3 cellular contexts compared by ENCODE assay signal in the genomic region with DNA sequence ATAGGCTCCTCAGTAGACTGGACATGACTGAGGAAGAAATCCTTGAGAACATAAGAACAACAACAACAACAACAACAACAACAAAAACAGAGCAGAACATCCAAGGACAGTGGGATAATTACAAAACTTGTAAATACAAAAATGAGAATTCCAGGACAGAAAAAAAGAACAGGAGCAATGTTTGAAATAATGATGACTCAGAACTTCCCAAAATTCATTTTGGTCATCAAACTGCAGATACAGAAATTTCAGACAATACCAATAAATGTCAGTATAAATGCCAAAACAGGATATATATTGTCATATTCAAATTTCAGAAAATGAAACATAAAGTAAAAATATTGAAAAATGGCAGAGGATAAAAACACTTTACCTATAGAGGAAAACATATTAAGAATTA.
TF ChIP-seq lines count a peak whose summit lies in the region.

No MANE protein-coding gene starts in this region.

TF ChIP-seq in HepG2, 621 proteins besides CTCF, POLR2A, EP300 and RAD21 (continues in another document):
- no peak for TF ChIP-seq GLI4 (CRISPR knock-in tag; IDR thresholded peaks at IDR 0.05; ENCODE audit: borderline replicate concordance)
- TF ChIP-seq MAFF (IDR thresholded peaks at IDR 0.05; ENCODE audit: low read depth, low read length) = peak; percentile 57; the same call in 1 of the 2 replicates
- no peak for TF ChIP-seq ZNF549 (CRISPR knock-in tag; IDR thresholded peaks at IDR 0.05)
- TF ChIP-seq, protein P1, sequence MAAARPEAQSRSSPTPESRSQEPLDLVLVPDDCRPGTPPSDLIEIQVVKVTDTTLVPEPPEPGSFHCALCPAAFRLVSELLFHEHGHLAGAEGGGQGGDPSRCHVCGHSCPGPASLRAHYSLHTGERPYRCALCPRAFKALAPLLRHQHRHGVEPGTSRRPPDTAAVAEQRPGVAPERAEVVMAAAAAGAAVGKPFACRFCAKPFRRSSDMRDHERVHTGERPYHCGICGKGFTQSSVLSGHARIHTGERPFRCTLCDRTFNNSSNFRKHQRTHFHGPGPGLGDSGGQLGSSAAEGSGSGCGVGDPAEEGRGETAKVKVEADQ (CRISPR knock-in tag; IDR thresholded peaks at IDR 0.05; ENCODE audit: borderline replicate concordance) = no peak
- TF ChIP-seq, protein P2, sequence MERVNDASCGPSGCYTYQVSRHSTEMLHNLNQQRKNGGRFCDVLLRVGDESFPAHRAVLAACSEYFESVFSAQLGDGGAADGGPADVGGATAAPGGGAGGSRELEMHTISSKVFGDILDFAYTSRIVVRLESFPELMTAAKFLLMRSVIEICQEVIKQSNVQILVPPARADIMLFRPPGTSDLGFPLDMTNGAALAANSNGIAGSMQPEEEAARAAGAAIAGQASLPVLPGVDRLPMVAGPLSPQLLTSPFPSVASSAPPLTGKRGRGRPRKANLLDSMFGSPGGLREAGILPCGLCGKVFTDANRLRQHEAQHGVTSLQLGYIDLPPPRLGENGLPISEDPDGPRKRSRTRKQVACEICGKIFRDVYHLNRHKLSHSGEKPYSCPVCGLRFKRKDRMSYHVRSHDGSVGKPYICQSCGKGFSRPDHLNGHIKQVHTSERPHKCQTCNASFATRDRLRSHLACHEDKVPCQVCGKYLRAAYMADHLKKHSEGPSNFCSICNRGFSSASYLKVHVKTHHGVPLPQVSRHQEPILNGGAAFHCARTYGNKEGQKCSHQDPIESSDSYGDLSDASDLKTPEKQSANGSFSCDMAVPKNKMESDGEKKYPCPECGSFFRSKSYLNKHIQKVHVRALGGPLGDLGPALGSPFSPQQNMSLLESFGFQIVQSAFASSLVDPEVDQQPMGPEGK (CRISPR knock-in tag; IDR thresholded peaks at IDR 0.05) = no peak
- TF ChIP-seq, protein P3, sequence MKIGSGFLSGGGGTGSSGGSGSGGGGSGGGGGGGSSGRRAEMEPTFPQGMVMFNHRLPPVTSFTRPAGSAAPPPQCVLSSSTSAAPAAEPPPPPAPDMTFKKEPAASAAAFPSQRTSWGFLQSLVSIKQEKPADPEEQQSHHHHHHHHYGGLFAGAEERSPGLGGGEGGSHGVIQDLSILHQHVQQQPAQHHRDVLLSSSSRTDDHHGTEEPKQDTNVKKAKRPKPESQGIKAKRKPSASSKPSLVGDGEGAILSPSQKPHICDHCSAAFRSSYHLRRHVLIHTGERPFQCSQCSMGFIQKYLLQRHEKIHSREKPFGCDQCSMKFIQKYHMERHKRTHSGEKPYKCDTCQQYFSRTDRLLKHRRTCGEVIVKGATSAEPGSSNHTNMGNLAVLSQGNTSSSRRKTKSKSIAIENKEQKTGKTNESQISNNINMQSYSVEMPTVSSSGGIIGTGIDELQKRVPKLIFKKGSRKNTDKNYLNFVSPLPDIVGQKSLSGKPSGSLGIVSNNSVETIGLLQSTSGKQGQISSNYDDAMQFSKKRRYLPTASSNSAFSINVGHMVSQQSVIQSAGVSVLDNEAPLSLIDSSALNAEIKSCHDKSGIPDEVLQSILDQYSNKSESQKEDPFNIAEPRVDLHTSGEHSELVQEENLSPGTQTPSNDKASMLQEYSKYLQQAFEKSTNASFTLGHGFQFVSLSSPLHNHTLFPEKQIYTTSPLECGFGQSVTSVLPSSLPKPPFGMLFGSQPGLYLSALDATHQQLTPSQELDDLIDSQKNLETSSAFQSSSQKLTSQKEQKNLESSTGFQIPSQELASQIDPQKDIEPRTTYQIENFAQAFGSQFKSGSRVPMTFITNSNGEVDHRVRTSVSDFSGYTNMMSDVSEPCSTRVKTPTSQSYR (CRISPR knock-in tag; IDR thresholded peaks at IDR 0.05; ENCODE audit: borderline replicate concordance) = no peak
- TF ChIP-seq, protein P4, sequence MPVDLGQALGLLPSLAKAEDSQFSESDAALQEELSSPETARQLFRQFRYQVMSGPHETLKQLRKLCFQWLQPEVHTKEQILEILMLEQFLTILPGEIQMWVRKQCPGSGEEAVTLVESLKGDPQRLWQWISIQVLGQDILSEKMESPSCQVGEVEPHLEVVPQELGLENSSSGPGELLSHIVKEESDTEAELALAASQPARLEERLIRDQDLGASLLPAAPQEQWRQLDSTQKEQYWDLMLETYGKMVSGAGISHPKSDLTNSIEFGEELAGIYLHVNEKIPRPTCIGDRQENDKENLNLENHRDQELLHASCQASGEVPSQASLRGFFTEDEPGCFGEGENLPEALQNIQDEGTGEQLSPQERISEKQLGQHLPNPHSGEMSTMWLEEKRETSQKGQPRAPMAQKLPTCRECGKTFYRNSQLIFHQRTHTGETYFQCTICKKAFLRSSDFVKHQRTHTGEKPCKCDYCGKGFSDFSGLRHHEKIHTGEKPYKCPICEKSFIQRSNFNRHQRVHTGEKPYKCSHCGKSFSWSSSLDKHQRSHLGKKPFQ (CRISPR knock-in tag; IDR thresholded peaks at IDR 0.05; ENCODE audit: insufficient replicate concordance) = no peak

TF ChIP-seq in IMR-90, 13 proteins besides CTCF, POLR2A, EP300 and RAD21:
- TF ChIP-seq, protein P5, sequence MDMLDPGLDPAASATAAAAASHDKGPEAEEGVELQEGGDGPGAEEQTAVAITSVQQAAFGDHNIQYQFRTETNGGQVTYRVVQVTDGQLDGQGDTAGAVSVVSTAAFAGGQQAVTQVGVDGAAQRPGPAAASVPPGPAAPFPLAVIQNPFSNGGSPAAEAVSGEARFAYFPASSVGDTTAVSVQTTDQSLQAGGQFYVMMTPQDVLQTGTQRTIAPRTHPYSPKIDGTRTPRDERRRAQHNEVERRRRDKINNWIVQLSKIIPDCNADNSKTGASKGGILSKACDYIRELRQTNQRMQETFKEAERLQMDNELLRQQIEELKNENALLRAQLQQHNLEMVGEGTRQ (IDR thresholded peaks at IDR 0.05; ENCODE audit: low read depth, low read length) = no peak
- TF ChIP-seq SMC3 (IDR thresholded peaks at IDR 0.05; ENCODE audit: low read depth, low read length) (no peak), MXI1 (IDR thresholded peaks at IDR 0.05; ENCODE audit: borderline replicate concordance, low read depth, low read length) (no peak), CEBPB (IDR thresholded peaks at IDR 0.05; ENCODE audit: low read depth, low read length) (no peak), FOS (IDR thresholded peaks at IDR 0.05; ENCODE audit: low read depth, low read length) (no peak), MAFK (IDR thresholded peaks at IDR 0.05; ENCODE audit: low read depth, low read length) (peak; percentile 20; the same call in 1 of the 2 replicates)

TF ChIP-seq in K562, 482 proteins besides CTCF, POLR2A, EP300 and RAD21:
- peak; percentile 6; the same call in 1 of the 2 replicates for TF ChIP-seq C11orf30 (IDR thresholded peaks at IDR 0.05; ENCODE audit: low read depth)
- TF ChIP-seq MAFG (tag; conservative IDR thresholded peaks at IDR 0.05) = 0 out of 2 replicates have a peak, but pooled peaks have one; percentile 30
- no peak for TF ChIP-seq GABPA (tag; conservative IDR thresholded peaks at IDR 0.05; ENCODE audit: low read depth)
- peak; percentile 61 for TF ChIP-seq ZNF316 (IDR thresholded peaks at IDR 0.05)
